9 cellular contexts compared by ENCODE assay signal in the genomic region with DNA sequence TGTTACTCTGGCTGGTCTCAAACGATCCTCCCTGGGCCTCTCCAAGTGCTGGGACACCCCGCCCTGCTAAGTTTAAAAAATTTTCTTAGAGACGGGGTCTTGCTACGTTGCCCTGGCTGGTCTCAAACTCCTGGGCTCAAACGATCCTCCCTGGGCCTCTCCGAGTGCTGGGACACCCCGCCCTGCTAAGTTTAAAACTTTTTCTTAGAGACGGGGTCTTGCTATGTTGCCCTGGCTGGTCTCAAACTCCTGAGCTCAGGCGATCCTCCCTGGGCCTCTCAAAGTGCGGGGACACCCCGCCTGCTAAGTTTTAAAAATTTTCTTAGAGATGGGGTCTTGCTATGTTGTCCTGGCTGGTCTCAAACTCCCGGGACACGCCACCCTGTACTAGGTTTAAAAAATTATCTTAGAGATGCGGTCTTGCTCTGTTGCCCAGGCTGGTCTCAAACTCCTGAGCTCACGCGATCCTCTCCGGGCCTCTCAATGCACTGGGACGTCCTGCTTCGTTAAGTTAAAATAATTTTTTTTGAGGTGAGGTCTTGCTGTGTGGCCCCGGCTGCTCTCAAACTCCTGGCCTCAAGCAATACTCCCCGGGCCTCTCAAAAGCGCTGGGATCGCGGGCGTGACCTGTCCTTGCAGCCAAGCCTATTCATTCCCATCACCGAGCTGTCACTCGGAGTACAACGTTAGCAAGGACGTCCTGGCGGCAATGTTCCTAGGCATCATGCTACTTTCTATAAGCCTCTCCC. TPM values are rescaled to one million over a fixed set of nuclear protein-coding genes. Genes with fewer than 3 reads are reported as not detected.
DNase-seq lines count a peak whose midpoint lies in the region; ATAC-seq, FAIRE-seq and TF ChIP-seq lines count a peak whose summit lies in the region.
"Had no signal": no experiment of that assay in that cellular context is flagged by ENCODE, and none has a peak within 500 bp of the region (broad histone marks: within the 10 kb centered on the region; RNA-seq: fewer than 3 reads in every experiment).

No MANE protein-coding gene starts in this region.

- DNase-seq in activated T-cell treated with anti-CD3 and anti-CD28 coated beads, Interleukin-2, amount 50 U/mL, for 1 hour, result peak; percentile 13
- DNase-seq in activated T-cell treated with anti-CD3 and anti-CD28 coated beads for 4 hours, result no peak
- DNase-seq in bronchial epithelial cell (ENCODE audit: low read depth), result no peak
- no peak for DNase-seq in mesendoderm
- peak in 1 of 2 donors; percentile 20 for DNase-seq in upper lobe of left lung
- DNase-seq in NOMO-1 (lab: John Stamatoyannopoulos, UW; ENCODE audit: unreplicated experiment in 2 of 2), result no peak

- H2BK5ac ChIP-seq in mesendoderm (ENCODE audit: low read length), result no peak overlapping the region

- no peaks in the 10 kb centered on the region for H3K27me3 ChIP-seq in bronchial epithelial cell (ENCODE audit: control insufficient read depth, insufficient read depth, low read length)
- no peaks in the 10 kb centered on the region for H3K27me3 ChIP-seq in mesendoderm (ENCODE audit: insufficient read depth, low read length, poor library complexity)
- H3K27me3 ChIP-seq in upper lobe of left lung, result no peaks in the 10 kb centered on the region

- H4K5ac ChIP-seq in mesendoderm (ENCODE audit: low read length), result no peak overlapping the region

- WGBS in mesendoderm (ENCODE audit: extremely low coverage, insufficient coverage, low lambda C conversion rate), result no CpG with 5 or more reads among the region's 30 CpGs
- 51 to 55% methylated on average over 30 of the region's 30 CpGs for WGBS in upper lobe of left lung, 2 donors

- TF ChIP-seq CTCF in bronchial epithelial cell (IDR thresholded peaks at IDR 0.05; ENCODE audit: insufficient read depth, low read length, severe bottlenecking) (no peak), upper lobe of left lung (IDR thresholded peaks at IDR 0.05) (no peak)

- H2AK5ac ChIP-seq in mesendoderm (ENCODE audit: low read length), result peak overlapping the region; percentile 15

- TF ChIP-seq POLR2A in upper lobe of left lung (IDR thresholded peaks at IDR 0.05), result no peak

- no peak overlapping the region for H3K18ac ChIP-seq in mesendoderm (ENCODE audit: low read length)

- no peak overlapping the region for H4K8ac ChIP-seq in mesendoderm (ENCODE audit: low read depth, low read length)

- no peaks in the 10 kb centered on the region for H3K9me3 ChIP-seq in upper lobe of left lung

- peak overlapping the region; percentile 100 for H3K4me3 ChIP-seq in bronchial epithelial cell (ENCODE audit: low read depth, low read length)
- H3K4me3 ChIP-seq in mesendoderm (ENCODE audit: low read length), result peak overlapping the region; percentile 95
- H3K4me3 ChIP-seq in upper lobe of left lung, result peak overlapping the region; percentile 91 to 100 (median 97)

- H3K23ac ChIP-seq in mesendoderm (ENCODE audit: low read length), result no peak overlapping the region

- H3K9ac ChIP-seq in mesendoderm (ENCODE audit: low read length), result peak overlapping the region; percentile 100

- peak overlapping the region; percentile 53 for H3K4me2 ChIP-seq in mesendoderm (ENCODE audit: low read length)

- H3K27ac ChIP-seq in mesendoderm (ENCODE audit: low read depth, low read length) (no peak overlapping the region), upper lobe of left lung (peak overlapping the region; percentile 93 to 99 (median 98))

- H3K4ac ChIP-seq in mesendoderm (ENCODE audit: low read depth, low read length), result no peak overlapping the region

- H3K4me1 ChIP-seq in mesendoderm (ENCODE audit: control insufficient read depth, low read depth, low read length), result peaks cover 2% of the 10 kb centered on the region
- peaks cover 27 to 47% (median 35%) of the 10 kb centered on the region in 4 donors for H3K4me1 ChIP-seq in upper lobe of left lung

- H3K79me2 ChIP-seq in mesendoderm (ENCODE audit: control insufficient read depth, insufficient read depth, low read length), result peaks cover 63% of the 10 kb centered on the region

- TF ChIP-seq EP300 in upper lobe of left lung (IDR thresholded peaks at IDR 0.05), result no peak

- ATAC-seq in upper lobe of left lung (ENCODE audit: low FRiP score in 2 of 2), result no peak
- no peak for ATAC-seq in GM21390 (IDR thresholded peaks at IDR 0.05; ENCODE audit: unreplicated experiment)
- ATAC-seq in HG02623 (IDR thresholded peaks at IDR 0.05; ENCODE audit: unreplicated experiment), result no peak

- FAIRE-seq in bronchial epithelial cell (lab: Jason Lieb, UNC), result no peak

- H2BK15ac ChIP-seq in mesendoderm (replicated peaks; ENCODE audit: low read depth), result no peak overlapping the region

- peak overlapping the region; percentile 98 for H3K56ac ChIP-seq in mesendoderm (ENCODE audit: low read length)

- peaks cover 32% of the 10 kb centered on the region for H3K36me3 ChIP-seq in bronchial epithelial cell (ENCODE audit: control insufficient read depth, insufficient read depth, low read length)
- peaks cover 30% of the 10 kb centered on the region for H3K36me3 ChIP-seq in mesendoderm (ENCODE audit: control insufficient read depth, insufficient read depth, low read length)
- H3K36me3 ChIP-seq in upper lobe of left lung, result peaks cover 39 to 53% (median 51%) of the 10 kb centered on the region in 4 donors

- peaks cover 15% of the 10 kb centered on the region for H3K79me1 ChIP-seq in mesendoderm (ENCODE audit: low read length)

- no peak overlapping the region for H2BK120ac ChIP-seq in mesendoderm (ENCODE audit: low read depth, low read length)

RNA-seq across cellular contexts. Expression of a gene that starts 1.1 kb away (rescaled TPM):
- total RNA-seq in bronchial epithelial cell, result 251 and 335 TPM in 2 replicates
- 429 TPM for polyA plus RNA-seq in mesendoderm (2013, experiment 1 of 2)
- polyA plus RNA-seq in mesendoderm (2013, experiment 2 of 2), result 423 TPM
- total RNA-seq in upper lobe of left lung, result 100 to 1,000 TPM; 158 to 460 (median 285) TPM

RNA-seq across cellular contexts. Expression of a gene that starts 54.2 kb away (rescaled TPM):
- total RNA-seq in bronchial epithelial cell, result not detected in 2 replicates
- polyA plus RNA-seq in mesendoderm (2013, experiment 1 of 2), result 0.07 TPM
- 0.03 TPM for polyA plus RNA-seq in mesendoderm (2013, experiment 2 of 2)
- total RNA-seq in upper lobe of left lung, result 10 to 100 TPM in 5 of 6 donors, 1 to 10 TPM in 1; 8.8 to 62.3 (median 31.9) TPM
- total RNA-seq: G401 had no signal
